2 cellular contexts compared by ENCODE assay signal in genomic region chr11:42819126-42819525, GRCh38.
TF ChIP-seq lines count a peak whose summit lies in the region.

No MANE protein-coding gene starts in this region.

TF ChIP-seq in GM12878, 131 proteins besides CTCF, POLR2A, EP300 and RAD21:
- TF ChIP-seq, protein P1, sequence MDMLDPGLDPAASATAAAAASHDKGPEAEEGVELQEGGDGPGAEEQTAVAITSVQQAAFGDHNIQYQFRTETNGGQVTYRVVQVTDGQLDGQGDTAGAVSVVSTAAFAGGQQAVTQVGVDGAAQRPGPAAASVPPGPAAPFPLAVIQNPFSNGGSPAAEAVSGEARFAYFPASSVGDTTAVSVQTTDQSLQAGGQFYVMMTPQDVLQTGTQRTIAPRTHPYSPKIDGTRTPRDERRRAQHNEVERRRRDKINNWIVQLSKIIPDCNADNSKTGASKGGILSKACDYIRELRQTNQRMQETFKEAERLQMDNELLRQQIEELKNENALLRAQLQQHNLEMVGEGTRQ (IDR thresholded peaks at IDR 0.05; ENCODE audit: borderline replicate concordance, low read depth, low read length) = no peak
- TF ChIP-seq, protein P2, sequence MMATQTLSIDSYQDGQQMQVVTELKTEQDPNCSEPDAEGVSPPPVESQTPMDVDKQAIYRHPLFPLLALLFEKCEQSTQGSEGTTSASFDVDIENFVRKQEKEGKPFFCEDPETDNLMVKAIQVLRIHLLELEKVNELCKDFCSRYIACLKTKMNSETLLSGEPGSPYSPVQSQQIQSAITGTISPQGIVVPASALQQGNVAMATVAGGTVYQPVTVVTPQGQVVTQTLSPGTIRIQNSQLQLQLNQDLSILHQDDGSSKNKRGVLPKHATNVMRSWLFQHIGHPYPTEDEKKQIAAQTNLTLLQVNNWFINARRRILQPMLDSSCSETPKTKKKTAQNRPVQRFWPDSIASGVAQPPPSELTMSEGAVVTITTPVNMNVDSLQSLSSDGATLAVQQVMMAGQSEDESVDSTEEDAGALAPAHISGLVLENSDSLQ (IDR thresholded peaks at IDR 0.05) = peak; percentile 66
- TF ChIP-seq CBX3 (IDR thresholded peaks at IDR 0.05; ENCODE audit: borderline replicate concordance, low read depth) = no peak

TF ChIP-seq in neural cell, 6 proteins besides CTCF, POLR2A, EP300 and RAD21:
- TF ChIP-seq, protein P3, sequence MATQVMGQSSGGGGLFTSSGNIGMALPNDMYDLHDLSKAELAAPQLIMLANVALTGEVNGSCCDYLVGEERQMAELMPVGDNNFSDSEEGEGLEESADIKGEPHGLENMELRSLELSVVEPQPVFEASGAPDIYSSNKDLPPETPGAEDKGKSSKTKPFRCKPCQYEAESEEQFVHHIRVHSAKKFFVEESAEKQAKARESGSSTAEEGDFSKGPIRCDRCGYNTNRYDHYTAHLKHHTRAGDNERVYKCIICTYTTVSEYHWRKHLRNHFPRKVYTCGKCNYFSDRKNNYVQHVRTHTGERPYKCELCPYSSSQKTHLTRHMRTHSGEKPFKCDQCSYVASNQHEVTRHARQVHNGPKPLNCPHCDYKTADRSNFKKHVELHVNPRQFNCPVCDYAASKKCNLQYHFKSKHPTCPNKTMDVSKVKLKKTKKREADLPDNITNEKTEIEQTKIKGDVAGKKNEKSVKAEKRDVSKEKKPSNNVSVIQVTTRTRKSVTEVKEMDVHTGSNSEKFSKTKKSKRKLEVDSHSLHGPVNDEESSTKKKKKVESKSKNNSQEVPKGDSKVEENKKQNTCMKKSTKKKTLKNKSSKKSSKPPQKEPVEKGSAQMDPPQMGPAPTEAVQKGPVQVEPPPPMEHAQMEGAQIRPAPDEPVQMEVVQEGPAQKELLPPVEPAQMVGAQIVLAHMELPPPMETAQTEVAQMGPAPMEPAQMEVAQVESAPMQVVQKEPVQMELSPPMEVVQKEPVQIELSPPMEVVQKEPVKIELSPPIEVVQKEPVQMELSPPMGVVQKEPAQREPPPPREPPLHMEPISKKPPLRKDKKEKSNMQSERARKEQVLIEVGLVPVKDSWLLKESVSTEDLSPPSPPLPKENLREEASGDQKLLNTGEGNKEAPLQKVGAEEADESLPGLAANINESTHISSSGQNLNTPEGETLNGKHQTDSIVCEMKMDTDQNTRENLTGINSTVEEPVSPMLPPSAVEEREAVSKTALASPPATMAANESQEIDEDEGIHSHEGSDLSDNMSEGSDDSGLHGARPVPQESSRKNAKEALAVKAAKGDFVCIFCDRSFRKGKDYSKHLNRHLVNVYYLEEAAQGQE (IDR thresholded peaks at IDR 0.05; ENCODE audit: borderline replicate concordance) = no peak
- TF ChIP-seq TAF1 (IDR thresholded peaks at IDR 0.05; ENCODE audit: low read depth) = no peak
